In the genomic region with DNA sequence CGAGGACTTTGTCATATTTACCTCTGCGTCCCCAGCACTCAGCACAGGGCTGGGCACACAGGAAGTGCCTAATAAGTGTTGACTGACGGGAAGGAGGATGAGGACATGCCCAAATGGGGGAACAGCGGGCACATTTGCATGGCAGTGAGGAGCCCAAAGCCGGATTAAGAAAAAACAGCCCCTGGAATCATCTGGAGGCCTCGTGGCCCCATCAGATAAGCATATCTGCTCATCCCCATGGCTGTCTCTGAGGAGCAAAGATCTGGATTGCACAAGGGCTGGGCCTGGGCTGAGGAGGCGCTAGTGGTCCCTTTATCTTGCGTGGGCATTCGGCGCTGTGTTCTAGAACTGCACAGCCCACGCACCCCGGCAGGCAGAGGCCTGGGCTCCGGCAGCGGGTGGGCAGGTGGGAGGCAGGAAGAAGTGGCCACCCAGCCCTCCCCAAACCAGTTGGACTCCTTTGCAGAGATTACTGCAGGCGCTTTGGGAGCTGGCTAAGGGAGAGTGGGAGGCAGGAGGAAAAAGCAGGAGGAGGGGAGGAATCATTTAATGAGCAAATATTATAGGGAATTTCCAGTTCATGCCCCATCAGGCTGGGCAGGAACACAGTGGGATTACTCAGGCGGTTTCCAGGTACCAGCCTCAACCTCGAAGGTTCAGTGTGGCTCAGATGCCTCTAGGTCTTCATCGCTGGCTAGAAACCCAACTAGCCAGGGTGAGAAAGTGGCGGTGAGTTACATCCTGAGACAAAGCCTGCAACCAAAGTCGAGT, we compare ENCODE assay signal across 22 cellular contexts.
DNase-seq lines count a peak whose midpoint lies in the region; ATAC-seq, FAIRE-seq and TF ChIP-seq lines count a peak whose summit lies in the region.
"Had no signal": no experiment of that assay in that cellular context is flagged by ENCODE, and none has a peak within 500 bp of the region (broad histone marks: within the 10 kb centered on the region; RNA-seq: fewer than 3 reads in every experiment).

No MANE protein-coding gene starts in this region.

- H3K79me1 ChIP-seq in neuronal stem cell (ENCODE audit: low read depth, low read length): no peaks in the 10 kb centered on the region

- H3K27me3 ChIP-seq in neuronal stem cell (ENCODE audit: control insufficient read depth in 3 of 3, insufficient read depth in 3 of 3, low read depth in 1 of 3, low read length in 3 of 3) (peaks cover 0 to 3% (median 0%) of the 10 kb centered on the region in 3 experiments), Peyer's patch (no peaks in the 10 kb centered on the region)
- H3K27me3 ChIP-seq: hepatocyte had no signal

- ATAC-seq in HG02642 (IDR thresholded peaks at IDR 0.05; ENCODE audit: poor library complexity, unreplicated experiment): no peak
- ATAC-seq in GM19023 (IDR thresholded peaks at IDR 0.05; ENCODE audit: unreplicated experiment): no peak
- ATAC-seq: PC-3 had no signal

- peaks cover 63% of the 10 kb centered on the region for H3K4me1 Mint-ChIP-seq in CD14-positive monocyte
- H3K4me1 Mint-ChIP-seq: endodermal cell had no signal

- no peak overlapping the region for H3K14ac ChIP-seq in neuronal stem cell (ENCODE audit: low read length)

- peak overlapping the region; percentile 56 for H2AK5ac ChIP-seq in neuronal stem cell (ENCODE audit: low read depth, low read length)

- DNase-seq in CD14-positive monocyte (ENCODE audit: low spot score): no peak
- peak; percentile 50 for DNase-seq in NB4 (ENCODE audit: low read depth)
- DNase-seq in fibroblast of mammary gland (ENCODE audit: low read depth): peak; percentile 46
- DNase-seq in neuronal stem cell (ENCODE audit: low spot score): no peak
- DNase-seq in Peyer's patch: no peak
- DNase-seq in D721Med (ENCODE audit: insufficient read length, low spot score): no peak
- DNase-seq: activated CD8-positive, alpha-beta memory T cell treated with anti-CD3 and anti-CD28 coated beads, Interleukin-2, amount 50 U/mL, for 4 hours; COR-L47; EL; endodermal cell; H9; NCI-H1092; NCI-H2081; NCI-H510A treated with DMSO at 0.1 percent for 48 hours; nucleus accumbens; PC-3; stimulated activated CD4-positive, alpha-beta T cell treated with anti-CD3 and anti-CD28 coated beads, Interleukin-4, amount 100 ng/mL, for 1 hour had no signal

- peak overlapping the region; percentile 3 for H3K18ac ChIP-seq in neuronal stem cell (ENCODE audit: low read length)

- no peak overlapping the region for H2BK120ac ChIP-seq in neuronal stem cell (ENCODE audit: low read depth, low read length)

- FAIRE-seq in D721Med (lab: Jason Lieb, UNC): no peak
- FAIRE-seq: astrocyte had no signal

- no peak overlapping the region for H2AFZ ChIP-seq in neuronal stem cell (ENCODE audit: low read length)
- H2AFZ ChIP-seq: hepatocyte had no signal

- H3K4me3 ChIP-seq in NB4 (ENCODE audit: low read depth, low read length) (no peak overlapping the region), fibroblast of mammary gland (ENCODE audit: control insufficient read depth, low read depth, low read length) (no peak overlapping the region), neuronal stem cell (ENCODE audit: low read length in 2 of 2) (no peak overlapping the region), Peyer's patch (no peak overlapping the region)
- H3K4me3 ChIP-seq: hepatocyte had no signal

- H3K27me3 Mint-ChIP-seq in CD14-positive monocyte (ENCODE audit: low read depth in 3 of 3): peaks cover 2 to 9% (median 8%) of the 10 kb centered on the region in 3 donors

- H3K36me3 Mint-ChIP-seq in CD14-positive monocyte: peaks cover 0 to 2% of the 10 kb centered on the region in 2 donors

- H3K27ac Mint-ChIP-seq in CD14-positive monocyte: peak overlapping the region in 4 of 7 donors; percentile 34 to 75 (median 38)
- H3K27ac Mint-ChIP-seq: endodermal cell, H9 had no signal

- TF ChIP-seq CTCF in CD14-positive monocyte (IDR thresholded peaks at IDR 0.05): no peak
- no peak for TF ChIP-seq CTCF in NB4 (IDR thresholded peaks at IDR 0.05; ENCODE audit: low read depth, low read length)
- no peak for TF ChIP-seq CTCF in fibroblast of mammary gland (conservative IDR thresholded peaks at IDR 0.05; ENCODE audit: control insufficient read depth, insufficient read depth, low read depth, low read length)
- TF ChIP-seq CTCF in Peyer's patch (IDR thresholded peaks at IDR 0.05): no peak
- TF ChIP-seq CTCF in D721Med (IDR thresholded peaks at IDR 0.05; ENCODE audit: insufficient read depth, missing control alignments): no peak

- H3K9ac ChIP-seq in neuronal stem cell (ENCODE audit: low read depth, low read length, poor library complexity): no peak overlapping the region
- H3K9ac ChIP-seq: KMS-11 had no signal

- H3K4me2 ChIP-seq in neuronal stem cell (ENCODE audit: insufficient read depth, low read length, poor library complexity, severe bottlenecking): no peak overlapping the region
- H3K4me2 ChIP-seq: hepatocyte, KMS-11 had no signal

- no peak overlapping the region for H2BK5ac ChIP-seq in neuronal stem cell (ENCODE audit: low read length)

- H3K4ac ChIP-seq in neuronal stem cell (ENCODE audit: low read length): no peak overlapping the region

- no peak overlapping the region for H3K4me3 Mint-ChIP-seq in CD14-positive monocyte
- H3K4me3 Mint-ChIP-seq: endodermal cell, H9 had no signal

- intact Hi-C loops in CD14-positive monocyte (cut with micrococcal nuclease): no loop called here

- H2BK15ac ChIP-seq in neuronal stem cell (ENCODE audit: low read length): no peak overlapping the region

- TF ChIP-seq POLR2A in NB4 (IDR thresholded peaks at IDR 0.05; ENCODE audit: extremely low read depth, insufficient read length) (no peak), Peyer's patch (IDR thresholded peaks at IDR 0.05) (no peak)

- H3K23ac ChIP-seq in neuronal stem cell (ENCODE audit: low read depth, low read length, poor library complexity): peak overlapping the region; percentile 78

- H3K27ac ChIP-seq in neuronal stem cell (replicated peaks; ENCODE audit: low read length): no peak overlapping the region
- H3K27ac ChIP-seq in Peyer's patch: no peak overlapping the region
- H3K27ac ChIP-seq: hepatocyte, KMS-11 had no signal

- H3K36me3 ChIP-seq in neuronal stem cell (replicated peaks in 1 of 2; ENCODE audit: control insufficient read depth in 2 of 2, insufficient read depth in 2 of 2, low read length in 2 of 2) (no peaks in the 10 kb centered on the region), Peyer's patch (no peaks in the 10 kb centered on the region)

- H4K8ac ChIP-seq in neuronal stem cell (ENCODE audit: low read depth, low read length): no peak overlapping the region

- H3K9me3 Mint-ChIP-seq in CD14-positive monocyte: no peaks in the 10 kb centered on the region
- H3K9me3 Mint-ChIP-seq: endodermal cell, H9 had no signal

- no peak overlapping the region for H2BK12ac ChIP-seq in neuronal stem cell (ENCODE audit: low read length)

- H3K9me3 ChIP-seq in neuronal stem cell (replicated peaks in 1 of 2; ENCODE audit: control insufficient read depth in 2 of 2, insufficient read depth in 1 of 2, low read depth in 1 of 2, low read length in 2 of 2) (no peaks in the 10 kb centered on the region), Peyer's patch (no peaks in the 10 kb centered on the region)

- no peaks in the 10 kb centered on the region for H3K4me1 ChIP-seq in neuronal stem cell (ENCODE audit: control insufficient read depth in 2 of 2, insufficient read depth in 1 of 2, low read depth in 1 of 2, low read length in 2 of 2)
- H3K4me1 ChIP-seq in Peyer's patch: peaks cover 0 to 13% (median 0%) of the 10 kb centered on the region in 4 donors

- WGBS in neuronal stem cell (ENCODE audit: extremely low coverage in 2 of 2, insufficient read length in 2 of 2, insufficient replicate concordance in 1 of 2), 2 donors: no CpG with 5 or more reads among the region's 20 CpGs

- no peak overlapping the region for H4K91ac ChIP-seq in neuronal stem cell (ENCODE audit: low read depth, low read length, poor library complexity)

Comparison
In these comparisons a context has a peak if more than half of its experiments do, and no peak if none do; other contexts are left out.
1. DNase-seq: peak in NB4 (single experiment) and fibroblast of mammary gland (single experiment); none in CD14-positive monocyte (single experiment), neuronal stem cell (single experiment), Peyer's patch (0 of 3) and D721Med (single experiment).